ENCODE assay signal across 21 cellular contexts in the genomic region with DNA sequence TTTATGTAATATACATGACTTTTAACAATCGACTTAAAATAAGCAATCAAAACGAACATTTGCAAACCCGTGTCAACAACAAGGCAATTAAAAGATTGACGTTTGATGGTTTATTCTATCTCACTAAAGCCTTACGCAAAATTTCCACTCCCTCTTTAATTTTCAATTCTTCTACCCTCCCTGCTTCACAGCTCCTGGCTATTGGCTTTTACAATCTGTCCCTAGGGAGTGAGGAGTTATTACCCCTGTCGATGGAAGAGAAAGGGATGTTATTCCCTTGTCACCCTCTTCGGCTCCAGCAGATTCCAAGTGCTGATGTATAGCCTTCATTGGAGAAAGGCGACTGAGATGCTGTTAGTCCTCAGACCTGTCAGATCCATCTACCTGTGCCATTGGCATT.
"Had no signal": no experiment of that assay in that cellular context is flagged by ENCODE, and none has a peak within 500 bp of the region (broad histone marks: within the 10 kb centered on the region; RNA-seq: fewer than 3 reads in every experiment).

No MANE protein-coding gene starts in this region.

- H3K4me3 Mint-ChIP-seq: activated naive CD4-positive, alpha-beta T cell treated with anti-CD3 and anti-CD28 coated beads for 36 hours; activated naive CD8-positive, alpha-beta T cell treated with anti-CD3 and anti-CD28 coated beads, Interleukin-2, amount 10 ng/mL, durations not matched to agents 7 days and 5 days; activated T-cell treated with anti-CD3 and anti-CD28 coated beads, Interleukin-2, amount 50 U/mL, for 4 hours; endodermal cell; memory B cell; nephron had no signal

- H3K9me3 ChIP-seq: esophagus squamous epithelium, gastrocnemius medialis, pancreas, psoas muscle, right atrium auricular region, upper lobe of left lung had no signal

- H3K27ac ChIP-seq: coronary artery, esophagus squamous epithelium, gastrocnemius medialis, pancreas, psoas muscle, right atrium auricular region, upper lobe of left lung had no signal

- H3K4me1 Mint-ChIP-seq: activated naive CD8-positive, alpha-beta T cell treated with anti-CD3 and anti-CD28 coated beads, Interleukin-2, amount 10 ng/mL, durations not matched to agents 7 days and 5 days had no signal

- H3K27me3 ChIP-seq: pancreas, right atrium auricular region, upper lobe of left lung had no signal

- H3K4me1 ChIP-seq: esophagus squamous epithelium, gastrocnemius medialis, pancreas, right atrium auricular region, upper lobe of left lung had no signal

- DNase-seq: activated CD4-positive, alpha-beta T cell treated with anti-CD3 and anti-CD28 coated beads, Interleukin-2, amount 50 U/mL, for 48 hours; activated CD8-positive, alpha-beta memory T cell treated with anti-CD3 and anti-CD28 coated beads, Interleukin-2, amount 50 U/mL, for 48 hours; activated naive CD4-positive, alpha-beta T cell treated with anti-CD3 and anti-CD28 coated beads for 36 hours; activated naive CD8-positive, alpha-beta T cell treated with anti-CD3 and anti-CD28 coated beads, Interleukin-2, amount 10 ng/mL, durations not matched to agents 7 days and 5 days; activated T-cell treated with anti-CD3 and anti-CD28 coated beads, Interleukin-2, amount 50 U/mL, for 4 hours; amniotic stem cell; endodermal cell; esophagus squamous epithelium; gastrocnemius medialis; hippocampal formation; pancreas; psoas muscle; stimulated activated CD4-positive, alpha-beta T cell treated with anti-CD3 and anti-CD28 coated beads, Interleukin-4, amount 100 ng/mL, for 4 hours; stimulated activated naive CD8-positive, alpha-beta T cell treated with anti-CD3 and anti-CD28 coated beads, Interleukin-15, Interleukin-2, amounts not matched to agents 100 U/mL and 50 U/mL, for 24 hours; T-helper 9 cell; upper lobe of left lung had no signal

- H3K4me3 ChIP-seq: coronary artery, esophagus squamous epithelium, gastrocnemius medialis, pancreas, psoas muscle, right atrium auricular region, upper lobe of left lung had no signal

- H3K9me3 Mint-ChIP-seq: activated naive CD4-positive, alpha-beta T cell treated with anti-CD3 and anti-CD28 coated beads for 36 hours; activated naive CD8-positive, alpha-beta T cell treated with anti-CD3 and anti-CD28 coated beads, Interleukin-2, amount 10 ng/mL, durations not matched to agents 7 days and 5 days; activated T-cell treated with anti-CD3 and anti-CD28 coated beads, Interleukin-2, amount 50 U/mL, for 4 hours; endodermal cell; memory B cell; nephron had no signal

- FAIRE-seq: bronchial epithelial cell, pancreas had no signal

- H3K27ac Mint-ChIP-seq: activated naive CD4-positive, alpha-beta T cell treated with anti-CD3 and anti-CD28 coated beads for 36 hours; activated naive CD8-positive, alpha-beta T cell treated with anti-CD3 and anti-CD28 coated beads, Interleukin-2, amount 10 ng/mL, durations not matched to agents 7 days and 5 days; endodermal cell; memory B cell; nephron had no signal

- H3K36me3 ChIP-seq: esophagus squamous epithelium, gastrocnemius medialis, pancreas, right atrium auricular region, upper lobe of left lung had no signal

- ATAC-seq: activated T-cell treated with anti-CD3 and anti-CD28 coated beads, Interleukin-2, amount 50 U/mL, for 4 hours; gastrocnemius medialis; pancreas; psoas muscle; stimulated activated naive CD8-positive, alpha-beta T cell treated with anti-CD3 and anti-CD28 coated beads, Interleukin-15, Interleukin-2, amounts not matched to agents 100 U/mL and 50 U/mL, for 24 hours had no signal

- H3K36me3 Mint-ChIP-seq: activated naive CD8-positive, alpha-beta T cell treated with anti-CD3 and anti-CD28 coated beads, Interleukin-2, amount 10 ng/mL, durations not matched to agents 7 days and 5 days; memory B cell had no signal
